14 cellular contexts compared by ENCODE assay signal in genomic region chr11:59175104-59175503, GRCh38. TPM values are rescaled to one million over a fixed set of nuclear protein-coding genes. Genes with fewer than 3 reads are reported as not detected.
DNase-seq lines count a peak whose midpoint lies in the region; ATAC-seq, FAIRE-seq and TF ChIP-seq lines count a peak whose summit lies in the region.
"Had no signal": no experiment of that assay in that cellular context is flagged by ENCODE, and none has a peak within 500 bp of the region (broad histone marks: within the 10 kb centered on the region; RNA-seq: fewer than 3 reads in every experiment).

No MANE protein-coding gene starts in this region.

- POLR2A ChIA-PET in GM12878 (lab: Charles Lee), result interaction anchor here (1.0 to 4.3 kb wide), 10 partner anchors 8 to 38 kb away, joined by 5 to 32 read pairs (median 10); partner anchors contain the start of gene MPEG1

- no peak for TF ChIP-seq POLR2A in GM12878 (IDR thresholded peaks at IDR 0.05; ENCODE audit: low read depth, low read length)

- H3K27ac ChIP-seq in GM23338 (ENCODE audit: low read depth) (no peak overlapping the region), GM12878 (ENCODE audit: control insufficient read depth, insufficient read depth) (peak overlapping the region; percentile 84; the same call in 1 of the 2 replicates), tibial artery (no peak overlapping the region)
- H3K27ac ChIP-seq: C4-2B had no signal

- H3F3A ChIP-seq in GM23338 (replicated peaks; ENCODE audit: low read depth), result peaks cover 5% of the 10 kb centered on the region; the same call in 1 of the 2 replicates

- no peak overlapping the region for H3K4me3 ChIP-seq in GM23338
- peak overlapping the region; percentile 93 for H3K4me3 ChIP-seq in GM12878
- H3K4me3 ChIP-seq in tibial artery, result no peak overlapping the region
- H3K4me3 ChIP-seq: ascending aorta, right atrium auricular region had no signal

- TF ChIP-seq EP300 in GM12878 (IDR thresholded peaks at IDR 0.05; ENCODE audit: borderline replicate concordance in 1 of 2, control insufficient read depth in 1 of 2, low read depth in 2 of 2, low read length in 2 of 2), result no peak

- TF ChIP-seq RAD21 in GM12878 (IDR thresholded peaks at IDR 0.05; ENCODE audit: insufficient read depth, low read depth, low read length), result no peak

- H2AFZ ChIP-seq in GM23338, result no peak overlapping the region
- H2AFZ ChIP-seq in GM12878 (ENCODE audit: control insufficient read depth, low read depth, low read length), result no peak overlapping the region

- SMC1A ChIA-PET in GM12878 (lab: Charles Lee; ENCODE audit: uncharacterized antibody, unreplicated experiment), result interaction anchor here (0.8 to 14.9 kb wide), 13 partner anchors 10 to 254 kb away, joined by 3 to 155 read pairs (median 5); partner anchors contain the start of gene MPEG1

- RAD21 ChIA-PET in GM12878 (lab: Charles Lee; ENCODE audit: unreplicated experiment), result interaction anchor here (1.0 to 9.0 kb wide), 8 partner anchors 11 to 108 kb away, joined by 3 to 183 read pairs (median 10); partner anchors contain the start of gene MPEG1

- ATAC-seq in GM23338 (no peak), GM12878 (peak; percentile 1; the same call in 2 of the 3 replicates), HG03565 (IDR thresholded peaks at IDR 0.05; ENCODE audit: unreplicated experiment) (no peak), HG03342 (IDR thresholded peaks at IDR 0.05; ENCODE audit: unreplicated experiment) (no peak)
- ATAC-seq in activated naive CD4-positive, alpha-beta T cell treated with anti-CD3 and anti-CD28 coated beads, Interleukin-2, amount 50 U/mL, for 72 hours, result no peak

- H3K9me2 ChIP-seq in GM23338 (ENCODE audit: insufficient read depth), result no peaks in the 10 kb centered on the region; the same call in 1 of the 2 replicates

- H3K9me3 ChIP-seq in GM12878 (replicated peaks; ENCODE audit: control insufficient read depth, insufficient read depth, low read length) (peaks cover 16% of the 10 kb centered on the region; the same call in 2 of the 3 replicates), tibial artery (no peaks in the 10 kb centered on the region)
- H3K9me3 ChIP-seq: ascending aorta had no signal

- H3K4me1 Mint-ChIP-seq in GM23338, result peaks cover 35% of the 10 kb centered on the region
- H3K4me1 Mint-ChIP-seq in progenitor cell of endocrine pancreas (ENCODE audit: low read depth), result peaks cover 44% of the 10 kb centered on the region

- peaks cover 6% of the 10 kb centered on the region; the same call in 1 of the 2 replicates for H3K27me3 ChIP-seq in GM23338 (ENCODE audit: insufficient read depth)
- no peaks in the 10 kb centered on the region for H3K27me3 ChIP-seq in GM12878 (replicated peaks in 1 of 2; ENCODE audit: control insufficient read depth in 2 of 2, insufficient read depth in 2 of 2, low read length in 1 of 2)
- no peaks in the 10 kb centered on the region for H3K27me3 ChIP-seq in tibial artery
- H3K27me3 ChIP-seq: ascending aorta, right atrium auricular region had no signal

- H3K9ac ChIP-seq in GM12878 (ENCODE audit: control insufficient read depth, insufficient read depth, low read length), result peak overlapping the region; percentile 32

- no peak for TF ChIP-seq CTCF in GM23338 (conservative IDR thresholded peaks at IDR 0.05; ENCODE audit: low read depth in 2 of 2)
- no peak for TF ChIP-seq CTCF in GM12878 (IDR thresholded peaks at IDR 0.05 in 2 of 3, conservative IDR thresholded peaks at IDR 0.05 in 1 of 3; ENCODE audit: control insufficient read depth in 2 of 3, extremely low read depth in 1 of 3, insufficient read depth in 1 of 3, low read depth in 3 of 3, low read length in 3 of 3)
- no peak for TF ChIP-seq CTCF in progenitor cell of endocrine pancreas (IDR thresholded peaks at IDR 0.05; ENCODE audit: unreplicated experiment)
- no peak for TF ChIP-seq CTCF in tibial artery (IDR thresholded peaks at IDR 0.05)

- H3K4me1 ChIP-seq in GM23338 (ENCODE audit: insufficient read depth) (peaks cover 13% of the 10 kb centered on the region), GM12878 (ENCODE audit: control insufficient read depth, insufficient read depth, low read length) (peaks cover 6% of the 10 kb centered on the region), tibial artery (peaks cover 0 to 19% (median 15%) of the 10 kb centered on the region in 4 donors)

- 60% methylated on average over 4 of the region's 4 CpGs for WGBS in GM12878 (ENCODE audit: insufficient coverage, insufficient replicate concordance, low lambda C conversion rate, missing lambda C conversion rate)

- peaks cover 22% of the 10 kb centered on the region for H3K9me3 Mint-ChIP-seq in GM23338
- peaks cover 2% of the 10 kb centered on the region for H3K9me3 Mint-ChIP-seq in progenitor cell of endocrine pancreas (ENCODE audit: low read depth)
- peaks cover 0 to 8% of the 10 kb centered on the region in 2 donors for H3K9me3 Mint-ChIP-seq in activated naive CD4-positive, alpha-beta T cell treated with anti-CD3 and anti-CD28 coated beads, Interleukin-2, amount 50 U/mL, for 72 hours

- H3K4me2 ChIP-seq in GM23338, result peak overlapping the region; percentile 99; the same call in 1 of the 2 replicates
- H3K4me2 ChIP-seq in GM12878 (ENCODE audit: control insufficient read depth, insufficient read depth), result peak overlapping the region; percentile 93

- no peak for DNase-seq in GM23338 (ENCODE audit: low spot score)
- no peak for DNase-seq in GM12878 (ENCODE audit: low read depth, low spot score)
- peak; percentile 30 for DNase-seq in left kidney (ENCODE audit: low read depth, low spot score)
- DNase-seq in progenitor cell of endocrine pancreas (ENCODE audit: low spot score, unreplicated experiment), result no peak
- no peak for DNase-seq in tibial artery
- no peak for DNase-seq in activated naive CD4-positive, alpha-beta T cell treated with anti-CD3 and anti-CD28 coated beads, Interleukin-2, amount 50 U/mL, for 72 hours (ENCODE audit: low spot score in 2 of 2)
- DNase-seq: NCI-H187 had no signal

- H4K20me1 ChIP-seq in GM23338 (replicated peaks; ENCODE audit: insufficient read depth), result 0 out of 2 replicates have a peak, but pooled peaks cover 7% of the 10 kb centered on the region
- no peaks in the 10 kb centered on the region for H4K20me1 ChIP-seq in GM12878 (ENCODE audit: control insufficient read depth, insufficient read depth)

- in situ Hi-C loops in GM12878 (cut with MboI), result loop anchor here (10.0 to 25.0 kb wide), 2 partner anchors 380 to 1587 kb away; partner anchors contain the start of gene MS4A15

- H3K36me3 ChIP-seq in GM23338 (ENCODE audit: insufficient read depth) (no peaks in the 10 kb centered on the region; the same call in 1 of the 2 replicates), GM12878 (ENCODE audit: control insufficient read depth in 2 of 2, insufficient read depth in 2 of 2, low read length in 1 of 2) (0 out of 4 replicates have a peak, but pooled peaks cover 0 to 3% of the 10 kb centered on the region in 2 experiments), tibial artery (no peaks in the 10 kb centered on the region)
- H3K36me3 ChIP-seq: ascending aorta, right atrium auricular region had no signal

- H3K4me3 Mint-ChIP-seq in GM23338 (peak overlapping the region; percentile 30; the same call in 1 of the 3 replicates), progenitor cell of endocrine pancreas (ENCODE audit: low read depth) (peak overlapping the region; percentile 95)

- H3K27me3 Mint-ChIP-seq in GM23338 (ENCODE audit: insufficient read depth, low read depth, poor library complexity) (peaks cover 16% of the 10 kb centered on the region), progenitor cell of endocrine pancreas (no peaks in the 10 kb centered on the region)

- CTCF ChIA-PET in GM12878 (lab: Yijun Ruan, JAX), result interaction anchor here (0.6 to 30.3 kb wide), 16 partner anchors 9 to 1467 kb away, joined by 3 to 1180 read pairs (median 4); partner anchors contain the start of gene MPEG1

- no peak for FAIRE-seq in GM12878 (lab: Jason Lieb, UNC)
- FAIRE-seq: urothelium cell line had no signal

- no peak overlapping the region for H3K27ac Mint-ChIP-seq in GM23338
- peak overlapping the region; percentile 98 for H3K27ac Mint-ChIP-seq in progenitor cell of endocrine pancreas
- no peak overlapping the region for H3K27ac Mint-ChIP-seq in activated naive CD4-positive, alpha-beta T cell treated with anti-CD3 and anti-CD28 coated beads, Interleukin-2, amount 50 U/mL, for 72 hours

- H3K36me3 Mint-ChIP-seq in GM23338 (ENCODE audit: low read depth) (peaks cover 37% of the 10 kb centered on the region), progenitor cell of endocrine pancreas (ENCODE audit: insufficient read depth) (peaks cover 22% of the 10 kb centered on the region)
- H3K36me3 Mint-ChIP-seq in activated naive CD4-positive, alpha-beta T cell treated with anti-CD3 and anti-CD28 coated beads, Interleukin-2, amount 50 U/mL, for 72 hours, result peaks cover 4 to 16% of the 10 kb centered on the region in 2 donors

- intact Hi-C loops in GM12878 (cut with micrococcal nuclease; ENCODE audit: unreplicated experiment), result no loop called here
- intact Hi-C loops in tibial artery (cut with DNase I; ENCODE audit: low total_unique reads), result no loop called here

- H3K79me2 ChIP-seq in GM23338 (replicated peaks; ENCODE audit: insufficient read depth) (peaks cover 21% of the 10 kb centered on the region), GM12878 (ENCODE audit: control insufficient read depth, insufficient read depth, low read length) (peaks cover 61% of the 10 kb centered on the region)

- BruUV-seq in GM12878 (replicated peaks; lab: Mats Ljungman, UMichigan), result no TSS peak

RNA-seq across cellular contexts. Expression of gene DTX4, which starts 3.2 kb away (rescaled TPM):
- 13.8 and 14.7 TPM in 2 replicates for total RNA-seq in GM23338 (2014; rRNA removed; shearing (Covaris generic))
- polyA plus RNA-seq in GM23338 (2016; fragmentation: Nextera tagmentation; extraction: Ambion mirVana) (4.2 and 4.3 TPM in 2 replicates), GM12878 (2011; rRNA removed) (10.6 and 17.4 TPM in 2 replicates), GM12878 (2014; fragmentation: Illumina TruSeq; extraction: Trizol) (19.4 TPM in 2 replicates), GM12878 (2014; fragmentation: Nextera tagmentation; extraction: Ambion mirVana) (1 to 10 TPM; 5.9 to 6.9 TPM), GM12878 (2014; rRNA removed) (10.6 and 11.2 TPM in 2 replicates), GM12878 (2016; fragmentation: Nextera tagmentation; extraction: Ambion mirVana) (1 to 10 TPM; 3.8 to 6.3 TPM)
- 258 and 287 TPM in 2 replicates for total RNA-seq in GM12878 (2013; cell fraction: nucleolus; rRNA removed)
- total RNA-seq in GM12878 (2014; rRNA removed) (11.9 and 14.2 TPM in 2 replicates), GM12878 (2014; rRNA removed; fragmentation: Illumina TruSeq; extraction: Trizol) (8.7 and 10.3 TPM in 2 replicates), GM12878 (2021) (25.8 and 27.9 TPM in 2 replicates), progenitor cell of endocrine pancreas (54.5 and 61.6 TPM in 2 replicates)
- 18.7 TPM for polyA plus RNA-seq in GM12878 (2011; ENCODE audit: low read depth)
- polyA plus RNA-seq in GM12878 (2011; cell fraction: cytosol; rRNA removed), result 20.6 and 27.1 TPM in 2 replicates
- 137 and 150 TPM in 2 replicates for polyA plus RNA-seq in GM12878 (2011; cell fraction: nucleus; rRNA removed)
- 20.5 and 31.1 TPM in 2 replicates for polyA plus RNA-seq in GM12878 (2012)
- polyA minus RNA-seq in GM12878 (2011; rRNA and poly(A)+ RNA removed), result 29.2 and 46.7 TPM in 2 replicates
- 16.0 and 19.2 TPM in 2 replicates for polyA minus RNA-seq in GM12878 (2011; cell fraction: cytosol; rRNA and poly(A)+ RNA removed)
- polyA minus RNA-seq in GM12878 (2011; cell fraction: nucleus; rRNA and poly(A)+ RNA removed), result 75.1 and 91.1 TPM in 2 replicates
- total RNA-seq in activated naive CD4-positive, alpha-beta T cell treated with anti-CD3 and anti-CD28 coated beads, Interleukin-2, amount 50 U/mL, for 72 hours, result under 1 TPM in 1 of 2 donors, not detected in 1; 0.16 TPM

RNA-seq across cellular contexts. Expression of gene FAM111A, which starts 32.4 kb away (rescaled TPM):
- 31.7 and 38.1 TPM in 2 replicates for total RNA-seq in GM23338 (2014; rRNA removed; shearing (Covaris generic))
- polyA plus RNA-seq in GM23338 (2016; fragmentation: Nextera tagmentation; extraction: Ambion mirVana), result 18.9 and 23.0 TPM in 2 replicates
- total RNA-seq in GM12878 (2013; cell fraction: nucleolus; rRNA removed), result 147 and 148 TPM in 2 replicates
- 69.1 and 95.4 TPM in 2 replicates for total RNA-seq in GM12878 (2014; rRNA removed)
- total RNA-seq in GM12878 (2014; rRNA removed; fragmentation: Illumina TruSeq; extraction: Trizol), result 93.8 and 95.0 TPM in 2 replicates
- 58.3 and 66.5 TPM in 2 replicates for total RNA-seq in GM12878 (2021)
- 23.7 TPM for polyA plus RNA-seq in GM12878 (2011; ENCODE audit: low read depth)
- polyA plus RNA-seq in GM12878 (2011; rRNA removed), result 79.3 and 114 TPM in 2 replicates
- polyA plus RNA-seq in GM12878 (2011; cell fraction: cytosol; rRNA removed), result 37.7 and 38.6 TPM in 2 replicates
- 111 and 114 TPM in 2 replicates for polyA plus RNA-seq in GM12878 (2011; cell fraction: nucleus; rRNA removed)
- 33.9 and 43.9 TPM in 2 replicates for polyA plus RNA-seq in GM12878 (2012)
- 83.6 and 102 TPM in 2 replicates for polyA plus RNA-seq in GM12878 (2014; fragmentation: Illumina TruSeq; extraction: Trizol)
- 10 to 100 TPM; 26.6 to 41.6 TPM for polyA plus RNA-seq in GM12878 (2014; fragmentation: Nextera tagmentation; extraction: Ambion mirVana)
- polyA plus RNA-seq in GM12878 (2014; rRNA removed), result 64.7 and 64.9 TPM in 2 replicates
- 10 to 100 TPM; 53.0 to 68.6 TPM for polyA plus RNA-seq in GM12878 (2016; fragmentation: Nextera tagmentation; extraction: Ambion mirVana)
- 46.1 and 53.8 TPM in 2 replicates for polyA minus RNA-seq in GM12878 (2011; rRNA and poly(A)+ RNA removed)
- polyA minus RNA-seq in GM12878 (2011; cell fraction: cytosol; rRNA and poly(A)+ RNA removed), result 16.8 and 22.4 TPM in 2 replicates
- polyA minus RNA-seq in GM12878 (2011; cell fraction: nucleus; rRNA and poly(A)+ RNA removed), result 45.1 and 57.6 TPM in 2 replicates
- 53.2 and 56.9 TPM in 2 replicates for total RNA-seq in progenitor cell of endocrine pancreas
- 100 to 1,000 TPM in 1 of 2 donors, 10 to 100 TPM in 1; 86.7 to 128 TPM for total RNA-seq in activated naive CD4-positive, alpha-beta T cell treated with anti-CD3 and anti-CD28 coated beads, Interleukin-2, amount 50 U/mL, for 72 hours

RNA-seq across cellular contexts. Expression of gene MPEG1, which starts 37.6 kb away (rescaled TPM):
- total RNA-seq in GM23338 (2014; rRNA removed; shearing (Covaris generic)), result not detected in 2 replicates
- polyA plus RNA-seq in GM23338 (2016; fragmentation: Nextera tagmentation; extraction: Ambion mirVana) (0.07 TPM in 1 of 2 replicates, not detected in the other), GM12878 (2011; rRNA removed) (0.03 TPM in 1 of 2 replicates, not detected in the other), GM12878 (2014; fragmentation: Illumina TruSeq; extraction: Trizol) (14.2 and 15.6 TPM in 2 replicates), GM12878 (2014; fragmentation: Nextera tagmentation; extraction: Ambion mirVana) (1 to 10 TPM; 2.0 to 2.1 TPM), GM12878 (2014; rRNA removed) (10.4 and 11.7 TPM in 2 replicates), GM12878 (2016; fragmentation: Nextera tagmentation; extraction: Ambion mirVana) (1 to 10 TPM; 1.3 to 2.5 TPM)
- 64.0 and 69.8 TPM in 2 replicates for total RNA-seq in GM12878 (2013; cell fraction: nucleolus; rRNA removed)
- total RNA-seq in GM12878 (2014; rRNA removed) (14.6 and 15.4 TPM in 2 replicates), GM12878 (2014; rRNA removed; fragmentation: Illumina TruSeq; extraction: Trizol) (13.5 and 14.4 TPM in 2 replicates), GM12878 (2021) (10.7 and 12.3 TPM in 2 replicates), progenitor cell of endocrine pancreas (not detected in 2 replicates)
- polyA plus RNA-seq in GM12878 (2011; ENCODE audit: low read depth), result 8.5 TPM
- polyA plus RNA-seq in GM12878 (2011; cell fraction: cytosol; rRNA removed), result 0.02 and 0.03 TPM in 2 replicates
- polyA plus RNA-seq in GM12878 (2011; cell fraction: nucleus; rRNA removed), result 0.03 TPM in 2 replicates
- 9.1 and 9.7 TPM in 2 replicates for polyA plus RNA-seq in GM12878 (2012)
- 0.05 TPM in 1 of 2 replicates, not detected in the other for polyA minus RNA-seq in GM12878 (2011; rRNA and poly(A)+ RNA removed)
- not detected in 2 replicates for polyA minus RNA-seq in GM12878 (2011; cell fraction: cytosol; rRNA and poly(A)+ RNA removed)
- polyA minus RNA-seq in GM12878 (2011; cell fraction: nucleus; rRNA and poly(A)+ RNA removed), result under 0.01 TPM in 1 of 2 replicates, not detected in the other
- not detected for total RNA-seq in activated naive CD4-positive, alpha-beta T cell treated with anti-CD3 and anti-CD28 coated beads, Interleukin-2, amount 50 U/mL, for 72 hours
- total RNA-seq: fibroblast of lung had no signal
- polyA plus RNA-seq: fibroblast of lung had no signal

Comparison
In these comparisons a context has a peak if more than half of its experiments do, and no peak if none do; other contexts are left out.
1. RNA of gene DTX4, which starts 3.2 kb away (total RNA-seq): 54.5 to 61.6 TPM in progenitor cell of endocrine pancreas, 13.8 to 14.7 TPM in GM23338 and 8.7 to 287 TPM in GM12878; 0.16 TPM in activated naive CD4-positive, alpha-beta T cell treated with anti-CD3 and anti-CD28 coated beads, Interleukin-2, amount 50 U/mL, for 72 hours; every median in the first group is over 4 times any median in the second.
2. RNA of gene MPEG1, which starts 37.6 kb away (total RNA-seq): 10.7 to 69.8 TPM in GM12878; not detected in activated naive CD4-positive, alpha-beta T cell treated with anti-CD3 and anti-CD28 coated beads, Interleukin-2, amount 50 U/mL, for 72 hours, not detected in GM23338 and not detected in progenitor cell of endocrine pancreas; every median in the first group is over 10 times any median in the second.